Comparison of ENCODE assay signal across 24 cellular contexts in the genomic region with DNA sequence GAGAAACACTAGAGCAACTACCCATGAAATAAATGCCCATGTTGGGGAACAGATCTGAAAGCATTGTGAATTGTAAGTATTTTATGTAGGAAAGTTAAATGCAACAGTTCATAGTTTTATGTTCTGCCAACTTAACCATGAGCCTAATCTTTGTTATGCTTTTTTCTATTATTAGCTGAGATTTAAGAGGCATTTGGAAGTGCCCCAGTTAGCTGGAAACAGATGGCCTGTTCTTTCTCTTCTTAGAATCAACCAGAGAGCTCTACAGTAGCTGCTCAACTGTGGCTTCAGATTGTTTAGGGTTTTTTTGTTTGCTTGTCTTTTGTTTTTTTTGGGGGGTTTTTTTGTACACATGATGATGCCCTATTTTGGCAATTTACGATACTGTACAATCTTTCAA.
"Had no signal": no experiment of that assay in that cellular context is flagged by ENCODE, and none has a peak within 500 bp of the region (broad histone marks: within the 10 kb centered on the region; RNA-seq: fewer than 3 reads in every experiment).

No MANE protein-coding gene starts in this region.

- H3K9me3 ChIP-seq: breast epithelium, testis, upper lobe of right lung had no signal

- H3K4me1 ChIP-seq: breast epithelium, left lung, parathyroid adenoma, testis, upper lobe of right lung had no signal

- H3K36me3 Mint-ChIP-seq: activated naive CD4-positive, alpha-beta T cell treated with anti-CD3 and anti-CD28 coated beads, Interleukin-2, amount 50 U/mL, for 24 hours; mesothelial cell of epicardium had no signal

- H3K27ac Mint-ChIP-seq: activated CD4-positive, alpha-beta memory T cell treated with anti-CD3 and anti-CD28 coated beads, Interleukin-2, amount 10 ng/mL, durations not matched to agents 7 days and 5 days; activated naive CD4-positive, alpha-beta T cell treated with anti-CD3 and anti-CD28 coated beads, Interleukin-2, amount 50 U/mL, for 24 hours; dendritic cell treated with granulocyte-macrophage colony-stimulating factor and Interleukin-4, amounts not matched to agents 40 ng/mL and 50 ng/mL, for 4 days; mesothelial cell of epicardium; stimulated activated memory B cell treated with anti-CD40 and anti-IgM and Interleukin-4, amounts not matched to agents 10 μg/mL and 1 μg/mL and 100 μg/mL, for 72 hours; T-helper 17 cell had no signal

- H3K27me3 Mint-ChIP-seq: activated CD4-positive, alpha-beta memory T cell treated with anti-CD3 and anti-CD28 coated beads, Interleukin-2, amount 10 ng/mL, durations not matched to agents 7 days and 5 days; activated naive CD4-positive, alpha-beta T cell treated with anti-CD3 and anti-CD28 coated beads, Interleukin-2, amount 50 U/mL, for 24 hours; dendritic cell treated with granulocyte-macrophage colony-stimulating factor and Interleukin-4, amounts not matched to agents 40 ng/mL and 50 ng/mL, for 4 days; stimulated activated memory B cell treated with anti-CD40 and anti-IgM and Interleukin-4, amounts not matched to agents 10 μg/mL and 1 μg/mL and 100 μg/mL, for 72 hours; T-helper 17 cell had no signal

- H3K36me3 ChIP-seq: breast epithelium, left lung, upper lobe of right lung had no signal

- H3K4me3 ChIP-seq: breast epithelium, left lung, SK-N-MC, smooth muscle cell, testis, upper lobe of right lung had no signal

- H3K4me3 Mint-ChIP-seq: activated CD4-positive, alpha-beta memory T cell treated with anti-CD3 and anti-CD28 coated beads, Interleukin-2, amount 10 ng/mL, durations not matched to agents 7 days and 5 days; activated naive CD4-positive, alpha-beta T cell treated with anti-CD3 and anti-CD28 coated beads, Interleukin-2, amount 50 U/mL, for 24 hours; dendritic cell treated with granulocyte-macrophage colony-stimulating factor and Interleukin-4, amounts not matched to agents 40 ng/mL and 50 ng/mL, for 4 days; mesothelial cell of epicardium; stimulated activated memory B cell treated with anti-CD40 and anti-IgM and Interleukin-4, amounts not matched to agents 10 μg/mL and 1 μg/mL and 100 μg/mL, for 72 hours; T-helper 17 cell had no signal

- DNase-seq: activated CD4-positive, alpha-beta memory T cell treated with anti-CD3 and anti-CD28 coated beads, Interleukin-2, amount 10 ng/mL, durations not matched to agents 7 days and 5 days; activated CD4-positive, alpha-beta T cell treated with anti-CD3 and anti-CD28 coated beads for 48 hours; activated gamma-delta T cell; activated T-cell treated with anti-CD3 and anti-CD28 coated beads for 4 hours; cerebellar nuclear complex; effector CD4-positive, alpha-beta T cell; kidney glomerular epithelial cell; left lung; mammary epithelial cell; nucleus accumbens; stimulated activated CD4-positive, alpha-beta T cell treated with anti-CD3 and anti-CD28 coated beads, Interleukin-15, amount 100 ng/mL, for 24 hours; SW 1271; T-helper 17 cell; testis; upper lobe of right lung had no signal

- H3K27me3 ChIP-seq: breast epithelium, left lung, testis, upper lobe of right lung had no signal

- H3K27ac ChIP-seq: breast epithelium, left lung, parathyroid adenoma, SK-N-MC, testis, upper lobe of right lung had no signal

- H3K4me1 Mint-ChIP-seq: activated naive CD4-positive, alpha-beta T cell treated with anti-CD3 and anti-CD28 coated beads, Interleukin-2, amount 50 U/mL, for 24 hours; mesothelial cell of epicardium; T-helper 17 cell had no signal

- H3K9me3 Mint-ChIP-seq: activated CD4-positive, alpha-beta memory T cell treated with anti-CD3 and anti-CD28 coated beads, Interleukin-2, amount 10 ng/mL, durations not matched to agents 7 days and 5 days; activated naive CD4-positive, alpha-beta T cell treated with anti-CD3 and anti-CD28 coated beads, Interleukin-2, amount 50 U/mL, for 24 hours; stimulated activated memory B cell treated with anti-CD40 and anti-IgM and Interleukin-4, amounts not matched to agents 10 μg/mL and 1 μg/mL and 100 μg/mL, for 72 hours had no signal

- ATAC-seq: left lung; sciatic nerve; stimulated activated memory B cell treated with anti-CD40 and anti-IgM and Interleukin-4, amounts not matched to agents 10 μg/mL and 1 μg/mL and 100 μg/mL, for 72 hours; T-helper 17 cell; upper lobe of right lung had no signal
